ENCODE assay signal across 23 cellular contexts in the genomic region with DNA sequence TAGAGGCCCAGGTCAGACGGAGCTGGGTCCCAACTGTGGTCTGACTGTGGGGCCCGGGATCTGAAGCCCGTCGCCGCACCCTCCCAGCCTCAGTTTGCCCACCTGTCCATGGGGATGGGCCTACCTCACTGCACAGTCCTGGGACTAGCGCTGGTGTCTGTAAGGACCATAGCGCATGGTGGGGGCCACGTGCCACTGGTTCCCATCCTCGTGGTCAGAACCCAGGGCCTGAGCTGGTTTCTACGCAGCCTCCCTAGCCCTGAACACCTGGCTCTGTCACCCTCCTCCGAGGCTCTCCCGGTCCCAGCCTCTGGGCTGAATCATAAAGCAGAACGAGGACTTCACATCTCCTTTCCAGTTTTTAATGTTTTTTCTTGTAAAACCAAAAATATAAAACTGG. TPM values are rescaled to one million over a fixed set of nuclear protein-coding genes. Genes with fewer than 3 reads are reported as not detected.
A peak's percentile ranks its signal among the peaks of the same experiment; 100 is the strongest.
DNase-seq lines count a peak whose midpoint lies in the region; ATAC-seq, FAIRE-seq and TF ChIP-seq lines count a peak whose summit lies in the region.
"Had no signal": no experiment of that assay in that cellular context is flagged by ENCODE, and none has a peak within 500 bp of the region (broad histone marks: within the 10 kb centered on the region; RNA-seq: fewer than 3 reads in every experiment).

No MANE protein-coding gene starts in this region.

- CTCF ChIA-PET in HepG2 (lab: Yijun Ruan, JAX; ENCODE audit: low intra/inter-chr PET ratio, low total read pairs) (no interaction called here), H1 (lab: Charles Lee; ENCODE audit: partially characterized antibody) (interaction anchor here (0.6 to 1.8 kb wide), 6 partner anchors 14 to 180 kb away, joined by 3 to 5 read pairs (median 3); no protein-coding TSS in a partner anchor)

- H3K79me2 ChIP-seq in HepG2 (ENCODE audit: insufficient read depth, low read length) (no peaks in the 10 kb centered on the region), H1 (ENCODE audit: control insufficient read depth in 1 of 2, insufficient read depth in 2 of 2, low read length in 2 of 2) (no peaks in the 10 kb centered on the region), osteoblast (ENCODE audit: insufficient read depth, low read length) (no peaks in the 10 kb centered on the region)

- no peak for TF ChIP-seq POLR2A in HepG2 (IDR thresholded peaks at IDR 0.05; ENCODE audit: insufficient read depth in 1 of 2, low read depth in 2 of 2, low read length in 2 of 2)
- no peak for TF ChIP-seq POLR2A in right lobe of liver (IDR thresholded peaks at IDR 0.05)
- TF ChIP-seq POLR2A in H1 (IDR thresholded peaks at IDR 0.05; ENCODE audit: control extremely low read depth in 1 of 2, low read depth in 2 of 2, low read length in 2 of 2): no peak

- H3K36me3 ChIP-seq in HepG2 (replicated peaks in 1 of 2; ENCODE audit: control insufficient read depth in 1 of 2, insufficient read depth in 2 of 2, low read length in 2 of 2): no peaks in the 10 kb centered on the region
- no peaks in the 10 kb centered on the region for H3K36me3 ChIP-seq in right lobe of liver
- no peaks in the 10 kb centered on the region for H3K36me3 ChIP-seq in H1 (ENCODE audit: control insufficient read depth in 2 of 4, insufficient read depth in 4 of 4, low read length in 3 of 4)
- H3K36me3 ChIP-seq in osteoblast (ENCODE audit: insufficient read depth, low read length): no peaks in the 10 kb centered on the region

- peak overlapping the region; percentile 52 for H4K91ac ChIP-seq in H1 (replicated peaks; ENCODE audit: insufficient read length, low read length)

- no peak overlapping the region for H3K18ac ChIP-seq in H1 (ENCODE audit: extremely low read depth, low read length)

- H3K79me1 ChIP-seq in H1 (ENCODE audit: low read depth, low read length): no peaks in the 10 kb centered on the region

- no peak overlapping the region for H2BK120ac ChIP-seq in H1 (replicated peaks; ENCODE audit: low read depth, low read length)

- no peak overlapping the region for H2BK20ac ChIP-seq in H1 (ENCODE audit: low read length)

- TF ChIP-seq RAD21 in HepG2 (CRISPR knock-in tag; IDR thresholded peaks at IDR 0.05) (no peak), H1 (IDR thresholded peaks at IDR 0.05 in 1 of 2, conservative IDR thresholded peaks at IDR 0.05 in 1 of 2; ENCODE audit: low read depth in 2 of 2, low read length in 2 of 2) (no peak)

- in situ Hi-C loops in HepG2 (cut with HindIII; ENCODE audit: extremely low pct_ligation_motif_present, low pct_unique_long_range_greater_than_20kb): no loop called here

- intact Hi-C loops in HepG2 (cut with micrococcal nuclease; ENCODE audit: unreplicated experiment): no loop called here
- intact Hi-C loops in right lobe of liver (cut with DNase I): no loop called here

- H2AK5ac ChIP-seq in H1 (ENCODE audit: low read depth, low read length): no peak overlapping the region

- POLR2A ChIA-PET in HepG2 (lab: Yijun Ruan, JAX) (no interaction called here), H1 (lab: Charles Lee; ENCODE audit: partially characterized antibody) (interaction anchor here (1.2 kb wide), 1 partner anchor 179 kb away, joined by 3 read pairs; no protein-coding TSS in a partner anchor)

- H2BK15ac ChIP-seq in H1 (ENCODE audit: low read length): no peak overlapping the region

- TF ChIP-seq CTCF in HepG2 (CRISPR knock-in tag; IDR thresholded peaks at IDR 0.05) (no peak), right lobe of liver (IDR thresholded peaks at IDR 0.05) (no peak), VCaP (conservative IDR thresholded peaks at IDR 0.05) (no peak), H1 (IDR thresholded peaks at IDR 0.05; ENCODE audit: control extremely low read depth in 1 of 3, insufficient read depth in 1 of 3, low read depth in 1 of 3, low read length in 3 of 3) (no peak), osteoblast (IDR thresholded peaks at IDR 0.05; ENCODE audit: extremely low read depth, low read depth, low read length) (no peak)

- H3K4me1 ChIP-seq in HepG2 (ENCODE audit: insufficient read depth, low read length) (no peaks in the 10 kb centered on the region), right lobe of liver (no peaks in the 10 kb centered on the region), H1 (replicated peaks in 1 of 4; ENCODE audit: control insufficient read depth in 3 of 4, insufficient read depth in 4 of 4, low read length in 3 of 4) (peaks cover 0 to 37% (median 14%) of the 10 kb centered on the region in 4 experiments; a peak in 6 of 7 replicates), osteoblast (ENCODE audit: insufficient read depth, low read length) (no peaks in the 10 kb centered on the region)

- no peak overlapping the region for H3K56ac ChIP-seq in H1 (replicated peaks; ENCODE audit: insufficient read length, low read depth, low read length)

- H3K14ac ChIP-seq in H1 (ENCODE audit: insufficient read length): no peak overlapping the region

- TF ChIP-seq EP300 in HepG2 (IDR thresholded peaks at IDR 0.05; ENCODE audit: low read depth in 2 of 2, low read length in 2 of 2) (no peak), HepG2 (CRISPR knock-in tag; IDR thresholded peaks at IDR 0.05; ENCODE audit: borderline replicate concordance) (no peak), H1 (IDR thresholded peaks at IDR 0.05; ENCODE audit: borderline replicate concordance in 1 of 2, low read depth in 2 of 2, low read length in 2 of 2) (no peak)

- H4K5ac ChIP-seq in H1 (ENCODE audit: insufficient read length, low read depth, low read length): no peak overlapping the region

- H3K9ac ChIP-seq in HepG2 (ENCODE audit: insufficient read depth, low read depth, low read length) (no peak overlapping the region), H1 (replicated peaks in 1 of 4; ENCODE audit: extremely low read depth in 1 of 4, low read depth in 3 of 4, low read length in 3 of 4) (no peak overlapping the region)
- H3K9ac ChIP-seq: GM23248 had no signal

- no peaks in the 10 kb centered on the region for H3K9me3 ChIP-seq in HepG2 (ENCODE audit: low read length)
- no peaks in the 10 kb centered on the region for H3K9me3 ChIP-seq in right lobe of liver
- no peaks in the 10 kb centered on the region for H3K9me3 ChIP-seq in H1 (ENCODE audit: insufficient read depth in 2 of 2, low read depth in 1 of 2, low read length in 1 of 2)
- no peaks in the 10 kb centered on the region for H3K9me3 ChIP-seq in osteoblast (ENCODE audit: low read depth, low read length)

- H2BK12ac ChIP-seq in H1 (ENCODE audit: low read depth, low read length): peak overlapping the region; percentile 50; the same call in 1 of the 2 replicates

- no peak overlapping the region for H4K8ac ChIP-seq in H1 (ENCODE audit: extremely low read depth, insufficient read depth, low read length)

- no peak for ATAC-seq in HepG2
- ATAC-seq in right lobe of liver: no peak
- ATAC-seq in GM18498 (IDR thresholded peaks at IDR 0.05; ENCODE audit: unreplicated experiment): no peak
- ATAC-seq: HCT116 had no signal

- H2AFZ ChIP-seq in HepG2 (ENCODE audit: low read length) (no peak overlapping the region), H1 (ENCODE audit: low read length) (no peak overlapping the region), osteoblast (ENCODE audit: low read length) (no peak overlapping the region)
- H2AFZ ChIP-seq: GM23248 had no signal

- H3K4me3 ChIP-seq in HepG2 (replicated peaks in 1 of 3; ENCODE audit: insufficient read depth in 1 of 3, low read depth in 2 of 3, low read length in 3 of 3) (no peak overlapping the region), right lobe of liver (no peak overlapping the region), H1 (ENCODE audit: extremely low read depth in 1 of 4, insufficient read depth in 2 of 4, low read depth in 3 of 4, low read length in 4 of 4) (no peak overlapping the region), osteoblast (ENCODE audit: insufficient read depth, low read length) (no peak overlapping the region)
- H3K4me3 ChIP-seq: GM23248 had no signal

- no peaks in the 10 kb centered on the region for H3K23me2 ChIP-seq in H1 (ENCODE audit: low read depth, low read length)

- H3K27ac ChIP-seq in HepG2 (ENCODE audit: extremely low read length, insufficient read depth, low read length) (no peak overlapping the region), right lobe of liver (no peak overlapping the region), VCaP (peak overlapping the region; percentile 8; the same call in 1 of the 2 replicates), H1 (ENCODE audit: low read depth, low read length) (no peak overlapping the region), osteoblast (ENCODE audit: low read depth, low read length) (no peak overlapping the region)
- H3K27ac ChIP-seq: GM23248 had no signal

- DNase-seq in HepG2 (ENCODE audit: low spot score) (no peak), right lobe of liver (no peak), H1 (ENCODE audit: low read depth in 1 of 2, low spot score in 2 of 2) (no peak), osteoblast (ENCODE audit: insufficient read length, low spot score, missing footprints) (peak; percentile 80), cerebellar cortex (ENCODE audit: low spot score) (no peak)
- DNase-seq in stimulated activated CD4-positive, alpha-beta T cell treated with anti-CD3 and anti-CD28 coated beads, Interleukin-4, amount 100 ng/mL, for 1 hour: no peak
- DNase-seq: C1 segment of cervical spinal cord; Calu3; CD4-positive, alpha-beta memory T cell; COR-L47; GF-D8; GM23248; H9 had no signal

- no peak overlapping the region for H3K4ac ChIP-seq in H1 (replicated peaks; ENCODE audit: insufficient read length, low read depth, low read length)

- BruUV-seq in HepG2 (replicated peaks; lab: Mats Ljungman, UMichigan): no TSS peak

- no peak overlapping the region for H2BK5ac ChIP-seq in H1 (ENCODE audit: low read depth, low read length)

- H3K23ac ChIP-seq in H1 (ENCODE audit: insufficient read length): no peak overlapping the region

- FAIRE-seq in HepG2 (lab: Jason Lieb, UNC) (no peak), H1 (lab: Jason Lieb, UNC) (no peak)
- FAIRE-seq: GM12891 had no signal

- H4K20me1 ChIP-seq in HepG2 (ENCODE audit: insufficient read depth, low read length): no peaks in the 10 kb centered on the region
- no peaks in the 10 kb centered on the region for H4K20me1 ChIP-seq in H1 (replicated peaks in 1 of 2; ENCODE audit: control insufficient read depth in 1 of 2, insufficient read depth in 2 of 2, low read length in 2 of 2)
- no peaks in the 10 kb centered on the region for H4K20me1 ChIP-seq in osteoblast (ENCODE audit: insufficient read depth, low read length)

- WGBS in HepG2 (ENCODE audit: low lambda C conversion rate): 30% methylated on average over 10 of the region's 13 CpGs
- 57% methylated on average over 2 of the region's 13 CpGs for WGBS in right lobe of liver (ENCODE audit: insufficient coverage, low coverage, low lambda C conversion rate, missing lambda C conversion rate)
- WGBS in H1 (ENCODE audit: extremely low coverage in 1 of 2, insufficient coverage in 1 of 2, insufficient read length in 1 of 2, insufficient replicate concordance in 2 of 2, low coverage in 1 of 2, low lambda C conversion rate in 2 of 2, missing lambda C conversion rate in 1 of 2), 2 experiments: 91% methylated on average over 13 of the region's 13 CpGs; no CpG with 5 or more reads in 1 of the 2 experiments

- H3K4me2 ChIP-seq in HepG2 (ENCODE audit: low read depth, low read length) (no peak overlapping the region), H1 (ENCODE audit: insufficient read depth in 1 of 2, low read depth in 2 of 2, low read length in 2 of 2) (no peak overlapping the region), osteoblast (ENCODE audit: insufficient read depth, low read length) (no peak overlapping the region)

- H3K27me3 ChIP-seq in HepG2 (ENCODE audit: control insufficient read depth in 1 of 2, insufficient read depth in 2 of 2, low read length in 2 of 2) (peaks cover 13 to 70% of the 10 kb centered on the region in 2 experiments), right lobe of liver (no peaks in the 10 kb centered on the region), H1 (replicated peaks in 1 of 4; ENCODE audit: control insufficient read depth in 3 of 4, extremely low read depth in 1 of 4, insufficient read depth in 3 of 4, low read length in 3 of 4) (no peaks in the 10 kb centered on the region; a peak in 1 of 7 replicates), osteoblast (ENCODE audit: insufficient read depth, low read length) (peaks cover 12% of the 10 kb centered on the region)

RNA-seq across cellular contexts. Expression of a gene that starts 46.7 kb away (rescaled TPM):
- total RNA-seq in HepG2 (2016; rRNA removed; fragmentation: Illumina TruSeq; extraction: Trizol) (not detected in 2 replicates), right lobe of liver (not detected), osteoblast (not detected in 2 replicates)
- not detected in 2 replicates for total RNA-seq in HepG2 (2016; cell fraction: cytosol; rRNA removed; fragmentation: Illumina TruSeq; extraction: Trizol; ENCODE audit: low read depth)
- not detected in 2 replicates for total RNA-seq in HepG2 (2016; cell fraction: insoluble cytoplasmic fraction; rRNA removed; fragmentation: Illumina TruSeq; extraction: Trizol)
- not detected in 2 replicates for total RNA-seq in HepG2 (2016; cell fraction: membrane; rRNA removed; fragmentation: Illumina TruSeq; extraction: Trizol)
- total RNA-seq in HepG2 (2016; cell fraction: nucleus; rRNA removed; fragmentation: Illumina TruSeq; extraction: Trizol): not detected in 2 replicates
- polyA plus RNA-seq in HepG2 (2011; rRNA removed) (not detected in 2 replicates), H1 (2011; rRNA removed) (0.06 and 0.22 TPM in 2 replicates)
- polyA plus RNA-seq in HepG2 (2011; cell fraction: cytosol; rRNA removed): not detected in 2 replicates
- polyA plus RNA-seq in HepG2 (2011; cell fraction: nucleus; rRNA removed): not detected in 2 replicates
- polyA plus RNA-seq in HepG2 (2012): not detected in 2 replicates
- not detected in 2 replicates for polyA plus RNA-seq in HepG2 (2016; cell fraction: cytosol; fragmentation: Illumina TruSeq; extraction: Trizol; ENCODE audit: low read depth)
- not detected in 2 replicates for polyA plus RNA-seq in HepG2 (2016; cell fraction: insoluble cytoplasmic fraction; fragmentation: Illumina TruSeq; extraction: Trizol; ENCODE audit: low read depth)
- not detected in 2 replicates for polyA plus RNA-seq in HepG2 (2016; cell fraction: membrane; fragmentation: Illumina TruSeq; extraction: Trizol; ENCODE audit: low read depth)
- not detected in 2 replicates for polyA plus RNA-seq in HepG2 (2016; cell fraction: nucleus; fragmentation: Illumina TruSeq; extraction: Trizol; ENCODE audit: insufficient read depth, low read depth)
- not detected in 2 replicates for polyA minus RNA-seq in HepG2 (2011; rRNA and poly(A)+ RNA removed; ENCODE audit: low replicate concordance)
- not detected in 2 replicates for polyA minus RNA-seq in HepG2 (2011; cell fraction: cytosol; rRNA and poly(A)+ RNA removed)
- not detected in 2 replicates for polyA minus RNA-seq in HepG2 (2011; cell fraction: nucleus; rRNA and poly(A)+ RNA removed)
- total RNA-seq in H1 (2021; fragmentation: NEBNext Ultra II Directional; extraction: Animal tissue kit (Norgen Biotek cat#: 25700)): 0.17 and 0.35 TPM in 2 replicates
- polyA plus RNA-seq in H1 (2011; cell fraction: cytosol; rRNA removed): 0.14 TPM
- not detected for polyA plus RNA-seq in H1 (2011; cell fraction: nucleus; rRNA removed)
- 0.11 to 0.15 TPM in 2 of 4 replicates, not detected in the others for polyA plus RNA-seq in H1 (2012, experiment 1 of 2)
- not detected for polyA plus RNA-seq in H1 (2012, experiment 2 of 2)
- polyA plus RNA-seq in H1 (2013, experiment 1 of 2): 0.49 TPM
- polyA plus RNA-seq in H1 (2013, experiment 2 of 2): 0.40 TPM
- not detected in 2 replicates for polyA minus RNA-seq in H1 (2011; rRNA and poly(A)+ RNA removed)
- not detected for polyA minus RNA-seq in H1 (2011; cell fraction: cytosol; rRNA and poly(A)+ RNA removed)
- not detected for polyA minus RNA-seq in H1 (2011; cell fraction: nucleus; rRNA and poly(A)+ RNA removed)
- total RNA-seq: A172; A673; Calu3; CD4-positive, alpha-beta memory T cell; Daoy; G401; GM23248; H4; H9 had no signal
- polyA plus RNA-seq: BJ; CD4-positive, alpha-beta memory T cell; GM23248 had no signal
